8 cellular contexts compared by ENCODE assay signal in the genomic region with DNA sequence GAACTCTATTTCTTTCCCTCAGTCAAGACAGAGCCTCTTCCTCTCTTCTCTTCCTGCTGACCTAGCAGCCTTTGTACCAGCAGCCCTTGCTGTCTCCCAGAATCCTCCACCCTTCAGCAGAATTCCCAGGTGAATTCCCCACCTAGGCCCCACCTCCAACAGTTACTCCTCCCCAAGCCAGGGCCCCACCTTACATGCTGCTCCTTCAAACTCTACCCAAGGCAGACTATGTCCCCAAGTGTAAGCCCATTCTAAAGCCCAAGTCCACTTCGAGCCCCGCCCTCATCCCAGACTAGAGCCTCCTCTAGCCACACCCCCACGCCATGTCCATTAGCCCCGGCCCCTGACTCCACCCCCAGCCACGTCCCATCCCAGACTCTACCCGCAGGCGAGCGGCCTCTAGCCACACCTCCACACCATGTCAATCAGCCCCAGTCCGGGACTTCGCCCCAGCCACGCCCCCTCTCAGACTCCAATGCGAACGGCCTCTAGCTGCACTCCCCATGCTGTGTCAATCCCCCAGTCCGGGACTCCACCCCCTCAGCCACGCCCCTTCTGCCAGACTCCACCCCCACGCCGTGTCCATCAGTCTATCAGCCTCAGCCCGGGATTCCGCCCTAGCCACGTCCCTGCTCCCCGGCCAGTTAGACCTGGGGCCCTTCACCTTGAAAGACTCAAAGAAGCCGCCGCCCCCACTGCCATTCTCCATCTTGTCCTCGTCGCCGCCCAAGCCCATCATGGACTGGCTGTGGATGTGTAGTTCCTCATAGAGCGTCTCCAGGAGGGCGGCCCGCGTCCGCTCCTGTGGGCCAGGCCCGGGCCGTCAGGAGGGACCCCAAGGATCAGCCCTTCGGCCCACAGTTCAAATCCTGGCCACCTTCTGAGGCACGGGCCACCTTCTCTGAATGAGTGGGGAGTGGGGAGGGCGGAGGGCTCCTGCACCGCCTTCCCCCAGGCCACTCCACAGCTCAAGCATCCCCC.
A peak's percentile ranks its signal among the peaks of the same experiment; 100 is the strongest.
DNase-seq lines count a peak whose midpoint lies in the region; ATAC-seq, FAIRE-seq and TF ChIP-seq lines count a peak whose summit lies in the region.

No MANE protein-coding gene starts in this region.

- no peak overlapping the region for H3K27ac ChIP-seq in HepG2 (ENCODE audit: extremely low read length, insufficient read depth, low read length)

- DNase-seq in GM12864 (ENCODE audit: low read depth) (peak; percentile 64), T follicular helper cell (ENCODE audit: low read depth) (peak; percentile 1), choroid plexus epithelial cell (ENCODE audit: low read depth) (peak; percentile 87), HepG2 (ENCODE audit: low spot score) (peak; percentile 50), NCI-H748 treated with DMSO at 0.1 percent for 48 hours (lab: John Stamatoyannopoulos, UW) (no peak), putamen (ENCODE audit: low spot score) (no peak)
- DNase-seq in stimulated activated CD8-positive, alpha-beta memory T cell treated with anti-CD3 and anti-CD28 coated beads, Interleukin-2, amount 100 ng/mL, for 48 hours (ENCODE audit: low read depth in 2 of 2), result peak; percentile 45 to 65

- BruUV-seq in HepG2 (replicated peaks; lab: Mats Ljungman, UMichigan), result no TSS peak

- peaks cover 12 to 27% of the 10 kb centered on the region in 2 experiments for H3K36me3 ChIP-seq in HepG2 (replicated peaks in 1 of 2; ENCODE audit: control insufficient read depth in 1 of 2, insufficient read depth in 2 of 2, low read length in 2 of 2)

- 92% methylated on average over 30 of the region's 37 CpGs for WGBS in HepG2 (ENCODE audit: low lambda C conversion rate)

- in situ Hi-C loops in HepG2 (cut with HindIII; ENCODE audit: extremely low pct_ligation_motif_present, low pct_unique_long_range_greater_than_20kb), result no loop called here

- no peak for TF ChIP-seq POLR2A in HepG2 (IDR thresholded peaks at IDR 0.05; ENCODE audit: insufficient read depth in 1 of 2, low read depth in 2 of 2, low read length in 2 of 2)

- intact Hi-C loops in HepG2 (cut with micrococcal nuclease; ENCODE audit: unreplicated experiment), result no loop called here

- ATAC-seq in HG03103 (IDR thresholded peaks at IDR 0.05; ENCODE audit: low read depth, unreplicated experiment), result peak; percentile 77
- peak; percentile 55 for ATAC-seq in HepG2

- no peak overlapping the region for H3K4me2 ChIP-seq in HepG2 (ENCODE audit: low read depth, low read length)

- H3K4me3 ChIP-seq in GM12864 (ENCODE audit: low read depth, low read length) (no peak overlapping the region), choroid plexus epithelial cell (ENCODE audit: low read depth, low read length) (no peak overlapping the region), HepG2 (replicated peaks in 1 of 3; ENCODE audit: insufficient read depth in 1 of 3, low read depth in 2 of 3, low read length in 3 of 3) (no peak overlapping the region)

- TF ChIP-seq RAD21 in HepG2 (CRISPR knock-in tag; IDR thresholded peaks at IDR 0.05), result no peak

- no peaks in the 10 kb centered on the region for H3K4me1 ChIP-seq in HepG2 (ENCODE audit: insufficient read depth, low read length)

- H4K20me1 ChIP-seq in HepG2 (ENCODE audit: insufficient read depth, low read length), result no peaks in the 10 kb centered on the region

- H3K27me3 ChIP-seq in HepG2 (ENCODE audit: control insufficient read depth in 1 of 2, insufficient read depth in 2 of 2, low read length in 2 of 2), result no peaks in the 10 kb centered on the region

- H3K79me2 ChIP-seq in HepG2 (ENCODE audit: insufficient read depth, low read length), result no peaks in the 10 kb centered on the region

- FAIRE-seq in HepG2 (lab: Jason Lieb, UNC), result no peak

- POLR2A ChIA-PET in HepG2 (lab: Yijun Ruan, JAX), result no interaction called here

- CTCF ChIA-PET in HepG2 (lab: Yijun Ruan, JAX; ENCODE audit: low intra/inter-chr PET ratio, low total read pairs), result no interaction called here

- TF ChIP-seq EP300 in HepG2 (IDR thresholded peaks at IDR 0.05; ENCODE audit: low read depth in 2 of 2, low read length in 2 of 2) (no peak), HepG2 (CRISPR knock-in tag; IDR thresholded peaks at IDR 0.05; ENCODE audit: borderline replicate concordance) (no peak)

- no peak overlapping the region for H2AFZ ChIP-seq in HepG2 (ENCODE audit: low read length)

- TF ChIP-seq CTCF in GM12864 (IDR thresholded peaks at IDR 0.05; ENCODE audit: low read depth, low read length, missing control alignments) (no peak), choroid plexus epithelial cell (conservative IDR thresholded peaks at IDR 0.05; ENCODE audit: low read depth, low read length) (no peak), HepG2 (CRISPR knock-in tag; IDR thresholded peaks at IDR 0.05) (no peak)

- H3K9me3 ChIP-seq in HepG2 (ENCODE audit: low read length), result no peaks in the 10 kb centered on the region

- H3K9ac ChIP-seq in HepG2 (ENCODE audit: insufficient read depth, low read depth, low read length), result no peak overlapping the region

TF ChIP-seq in HepG2, 621 proteins besides CTCF, POLR2A, EP300 and RAD21:
- TF ChIP-seq AGO2 (optimal IDR thresholded peaks at IDR 0.05; ENCODE audit: low read depth, low read length), result peak; percentile 75
- TF ChIP-seq, protein P1, sequence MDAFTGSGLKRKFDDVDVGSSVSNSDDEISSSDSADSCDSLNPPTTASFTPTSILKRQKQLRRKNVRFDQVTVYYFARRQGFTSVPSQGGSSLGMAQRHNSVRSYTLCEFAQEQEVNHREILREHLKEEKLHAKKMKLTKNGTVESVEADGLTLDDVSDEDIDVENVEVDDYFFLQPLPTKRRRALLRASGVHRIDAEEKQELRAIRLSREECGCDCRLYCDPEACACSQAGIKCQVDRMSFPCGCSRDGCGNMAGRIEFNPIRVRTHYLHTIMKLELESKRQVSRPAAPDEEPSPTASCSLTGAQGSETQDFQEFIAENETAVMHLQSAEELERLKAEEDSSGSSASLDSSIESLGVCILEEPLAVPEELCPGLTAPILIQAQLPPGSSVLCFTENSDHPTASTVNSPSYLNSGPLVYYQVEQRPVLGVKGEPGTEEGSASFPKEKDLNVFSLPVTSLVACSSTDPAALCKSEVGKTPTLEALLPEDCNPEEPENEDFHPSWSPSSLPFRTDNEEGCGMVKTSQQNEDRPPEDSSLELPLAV (CRISPR knock-in tag; conservative IDR thresholded peaks at IDR 0.05; ENCODE audit: low read depth), result no peak

Comparison
In these comparisons a context has a peak if more than half of its experiments do, and no peak if none do; other contexts are left out.
1. DNase-seq: peak in GM12864 (single experiment), T follicular helper cell (single experiment), choroid plexus epithelial cell (single experiment), HepG2 (single experiment) and stimulated activated CD8-positive, alpha-beta memory T cell treated with anti-CD3 and anti-CD28 coated beads, Interleukin-2, amount 100 ng/mL, for 48 hours (2 of 2); none in NCI-H748 treated with DMSO at 0.1 percent for 48 hours (single experiment) and putamen (single experiment).